In genomic region chr13:46197299-46197975, GRCh38 we compare ENCODE assay signal across 26 cellular contexts. TPM values are rescaled to one million over a fixed set of nuclear protein-coding genes. Genes with fewer than 3 reads are reported as not detected.
A peak's percentile ranks its signal among the peaks of the same experiment; 100 is the strongest.
DNase-seq lines count a peak whose midpoint lies in the region; ATAC-seq, FAIRE-seq and TF ChIP-seq lines count a peak whose summit lies in the region.
"Had no signal": no experiment of that assay in that cellular context is flagged by ENCODE, and none has a peak within 500 bp of the region (broad histone marks: within the 10 kb centered on the region; RNA-seq: fewer than 3 reads in every experiment).

No MANE protein-coding gene starts in this region.

- no peaks in the 10 kb centered on the region for H3K9me3 ChIP-seq in right cardiac atrium (ENCODE audit: control insufficient read depth, low read length)
- H3K9me3 ChIP-seq in left ventricle myocardium inferior (replicated peaks) = no peaks in the 10 kb centered on the region
- H3K9me3 ChIP-seq: lower lobe of right lung had no signal

- H3K4me1 ChIP-seq in right cardiac atrium (ENCODE audit: control insufficient read depth, insufficient read depth, low read length) = no peaks in the 10 kb centered on the region
- H3K4me1 ChIP-seq in left ventricle myocardium inferior = no peaks in the 10 kb centered on the region
- H3K4me1 ChIP-seq: neural progenitor cell had no signal

- 77% methylated on average over 4 of the region's 4 CpGs for WGBS in right cardiac atrium

- ATAC-seq in right cardiac atrium = no peak
- ATAC-seq: activated T-cell treated with anti-CD3 and anti-CD28 coated beads, Interleukin-2, amount 50 U/mL, for 4 hours; lower lobe of right lung had no signal

- H3K4me3 ChIP-seq in epithelial cell of esophagus (ENCODE audit: low read length) = no peak overlapping the region
- H3K4me3 ChIP-seq in right cardiac atrium (ENCODE audit: low read length) = no peak overlapping the region
- H3K4me3 ChIP-seq in left ventricle myocardium inferior = no peak overlapping the region
- H3K4me3 ChIP-seq: lower lobe of right lung, neural progenitor cell had no signal

- H3K36me3 ChIP-seq in left ventricle myocardium inferior = no peaks in the 10 kb centered on the region
- H3K36me3 ChIP-seq: lower lobe of right lung, neural progenitor cell had no signal

- no peak for DNase-seq in GM12892 (ENCODE audit: insufficient read length)
- DNase-seq in MV-4-11 (lab: John Stamatoyannopoulos, UW) = peak; percentile 63
- peak; percentile 16 for DNase-seq in epithelial cell of esophagus (ENCODE audit: low read depth)
- DNase-seq in renal cortical epithelial cell (ENCODE audit: low read depth) = peak; percentile 76
- no peak for DNase-seq in right cardiac atrium
- no peak for DNase-seq in AG08396 (ENCODE audit: low spot score)
- DNase-seq in left ventricle myocardium inferior = no peak
- DNase-seq: activated CD4-positive, CD25-positive, alpha-beta regulatory T cell treated with anti-CD3 and anti-CD28 coated beads, Interleukin-2, amount 50 U/mL, for 72 hours; activated naive CD4-positive, alpha-beta T cell; activated T-cell treated with anti-CD3 and anti-CD28 coated beads, Interleukin-2, amount 50 U/mL, for 4 hours; amniotic stem cell; cortex of kidney; DMS79; endodermal cell; HFFc6; immature natural killer cell; Kasumi-1; lower lobe of right lung; NCI-H1417 treated with DMSO at 0.1 percent for 48 hours; NCI-H2171; NCI-H524 treated with DMSO at 0.1 percent for 48 hours; posterior cingulate gyrus; SHP77 had no signal

- no peak for TF ChIP-seq CTCF in epithelial cell of esophagus (IDR thresholded peaks at IDR 0.05; ENCODE audit: insufficient read depth, low read depth, low read length, missing control alignments)
- TF ChIP-seq CTCF in left ventricle myocardium inferior (IDR thresholded peaks at IDR 0.05; ENCODE audit: borderline replicate concordance) = no peak

- intact Hi-C loops in right cardiac atrium (cut with DNase I) = no loop called here
- intact Hi-C loops in left ventricle myocardium inferior (cut with micrococcal nuclease) = no loop called here

- no peak for TF ChIP-seq POLR2A in GM12892 (IDR thresholded peaks at IDR 0.05; ENCODE audit: low read depth, low read length)

- peak; percentile 27 for FAIRE-seq in GM12892 (lab: Jason Lieb, UNC)
- FAIRE-seq: HTR-8/SVneo, TTC549 had no signal

- H3K27me3 ChIP-seq in right cardiac atrium (ENCODE audit: control insufficient read depth, insufficient read depth) (no peaks in the 10 kb centered on the region), left ventricle myocardium inferior (ENCODE audit: low read depth) (no peaks in the 10 kb centered on the region)
- H3K27me3 ChIP-seq: neural progenitor cell had no signal

- H3K27ac ChIP-seq in right cardiac atrium (ENCODE audit: low read length) = no peak overlapping the region
- H3K27ac ChIP-seq in left ventricle myocardium inferior (replicated peaks) = no peak overlapping the region
- H3K27ac ChIP-seq: lower lobe of right lung, neural progenitor cell had no signal

RNA-seq across cellular contexts. Expression of gene LRRC63, which starts 14.3 kb away (rescaled TPM):
- polyA plus RNA-seq in GM12892 (2012; ENCODE audit: missing spikeins) = 0.68 TPM
- 0.20 TPM in 1 of 2 replicates, not detected in the other for total RNA-seq in renal cortical epithelial cell
- not detected for total RNA-seq in right cardiac atrium
- polyA plus RNA-seq in right cardiac atrium = not detected
- total RNA-seq in left ventricle myocardium inferior = not detected
- total RNA-seq: endodermal cell, HFFc6 had no signal

RNA-seq across cellular contexts. Expression of gene LCP1, which starts 15.5 kb away (rescaled TPM):
- polyA plus RNA-seq in GM12892 (2012; ENCODE audit: missing spikeins) = 1,187 TPM
- 0.40 and 5.4 TPM in 2 replicates for total RNA-seq in renal cortical epithelial cell
- 10 to 100 TPM; 15.9 to 33.0 (median 24.4) TPM for total RNA-seq in right cardiac atrium
- 3.2 TPM for polyA plus RNA-seq in right cardiac atrium
- total RNA-seq in left ventricle myocardium inferior = 14.1 TPM

Comparison
In these comparisons a context has a peak if more than half of its experiments do, and no peak if none do; other contexts are left out.
1. DNase-seq: peak in MV-4-11 (single experiment), epithelial cell of esophagus (single experiment) and renal cortical epithelial cell (single experiment); none in GM12892 (single experiment), right cardiac atrium (0 of 3), AG08396 (single experiment) and left ventricle myocardium inferior (single experiment).